ENCODE assay signal across 8 cellular contexts in the genomic region with DNA sequence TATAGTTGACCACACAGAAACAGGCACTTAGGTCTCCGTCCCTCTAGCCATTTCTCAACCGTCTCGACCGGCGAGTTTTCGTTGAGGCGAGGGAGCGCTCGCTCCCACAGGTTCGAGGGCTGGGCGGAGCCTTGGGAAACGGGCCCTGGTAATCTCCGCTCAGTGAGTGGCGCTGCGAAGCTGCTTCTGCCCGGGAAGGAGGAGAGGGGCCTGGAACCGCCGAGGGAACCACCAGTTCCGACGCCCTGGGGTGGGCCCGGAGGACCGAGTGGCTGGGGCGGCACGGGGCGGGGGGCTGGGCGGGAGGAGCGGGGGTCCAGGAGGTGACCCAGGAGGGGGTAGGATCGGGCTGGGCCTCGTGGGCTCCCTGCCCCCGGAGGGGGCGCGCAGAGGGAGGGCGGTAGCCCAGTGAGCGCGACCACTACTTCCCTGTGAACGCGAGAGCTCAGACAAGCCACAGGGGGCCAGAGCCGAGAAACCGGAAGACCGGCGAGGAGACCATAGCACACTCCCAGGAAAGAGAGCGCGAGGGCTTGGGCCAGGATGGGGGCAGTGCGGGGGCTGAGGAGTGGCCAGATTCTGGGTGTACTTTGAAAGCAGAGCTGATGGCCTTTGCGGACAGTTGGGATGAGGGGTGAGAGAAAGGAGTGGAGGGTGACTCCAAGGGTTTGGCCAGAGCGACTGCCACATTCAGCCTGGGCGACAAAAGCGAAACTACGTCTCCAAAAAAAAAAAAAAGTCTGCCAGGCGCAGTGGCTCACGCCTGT. TPM values are rescaled to one million over a fixed set of nuclear protein-coding genes. Genes with fewer than 3 reads are reported as not detected.
DNase-seq lines count a peak whose midpoint lies in the region; ATAC-seq and TF ChIP-seq lines count a peak whose summit lies in the region.

No MANE protein-coding gene starts in this region.

- intact Hi-C loops in mammary epithelial cell (cut with micrococcal nuclease) = loop anchor here (1.0 kb wide), 3 partner anchors 20 to 114 kb away; partner anchors contain the start of gene DHX8

- peak overlapping the region; percentile 95 for H2AFZ ChIP-seq in mammary epithelial cell (ENCODE audit: low read depth, low read length)

- H3K4me1 ChIP-seq in mammary epithelial cell (ENCODE audit: insufficient read depth, low read length) = peaks cover 21% of the 10 kb centered on the region

- DNase-seq in CD1c-positive myeloid dendritic cell (ENCODE audit: extremely low spot score) = peak; percentile 69
- peak; percentile 42 for DNase-seq in GOT3 (lab: John Stamatoyannopoulos, UW)
- peak; percentile 55 for DNase-seq in NCI-H2107 treated with DMSO at 0.1 percent for 48 hours (lab: John Stamatoyannopoulos, UW; ENCODE audit: unreplicated experiment)
- DNase-seq in mammary epithelial cell = peak; percentile 75
- DNase-seq in skeletal muscle cell (ENCODE audit: low read depth) = no peak

- H3K79me2 ChIP-seq in mammary epithelial cell (ENCODE audit: insufficient read depth, low read length) = peaks cover 2% of the 10 kb centered on the region

- CTCF ChIA-PET in mammary epithelial cell (lab: Charles Lee; ENCODE audit: low non-redundant PET) = interaction anchor here (0.6 to 1.4 kb wide), 3 partner anchors 25 to 115 kb away, joined by 3 to 8 read pairs (median 5); partner anchors contain the start of gene DHX8

- H3K9me3 ChIP-seq in mammary epithelial cell (replicated peaks; ENCODE audit: insufficient read depth, low read length) = no peaks in the 10 kb centered on the region
- no peaks in the 10 kb centered on the region for H3K9me3 ChIP-seq in iPS-18c (ENCODE audit: control insufficient read depth, insufficient read depth, low read length)

- H4K20me1 ChIP-seq in mammary epithelial cell (ENCODE audit: insufficient read depth, low read length) = no peaks in the 10 kb centered on the region

- dilution Hi-C loops in mammary epithelial cell (cut with HindIII; ENCODE audit: low sequenced_read_pairs) = no loop called here

- no TSS peak for BruUV-seq in mammary epithelial cell (replicated peaks; lab: Mats Ljungman, UMichigan)

- H3K27ac ChIP-seq in VCaP (peak overlapping the region; percentile 80), mammary epithelial cell (ENCODE audit: insufficient read depth, low read depth, low read length) (peak overlapping the region; percentile 99)

- ATAC-seq in GM21619 (IDR thresholded peaks at IDR 0.05; ENCODE audit: unreplicated experiment) = no peak

- 3% methylated on average over 12 of the region's 51 CpGs for WGBS in mammary epithelial cell (ENCODE audit: low coverage, missing lambda C conversion rate)

- TF ChIP-seq CTCF in VCaP (conservative IDR thresholded peaks at IDR 0.05) (no peak), mammary epithelial cell (conservative IDR thresholded peaks at IDR 0.05 in 1 of 2, IDR thresholded peaks at IDR 0.05 in 1 of 2; ENCODE audit: extremely low read depth in 1 of 2, insufficient read depth in 1 of 2, low read depth in 1 of 2, low read length in 2 of 2) (peak in 1 of 2 donors; percentile 42)

- peak overlapping the region; percentile 44 to 53 (median 46) for H3K4me3 ChIP-seq in mammary epithelial cell (replicated peaks in 1 of 3; ENCODE audit: insufficient read depth in 1 of 3, low read depth in 2 of 3, low read length in 3 of 3)
- H3K4me3 ChIP-seq in iPS-18c (ENCODE audit: insufficient read depth, low read depth, low read length) = peak overlapping the region; percentile 49
- peak overlapping the region; percentile 35 for H3K4me3 ChIP-seq in skeletal muscle cell (ENCODE audit: low read depth, low read length)

- in situ Hi-C loops in mammary epithelial cell (cut with MboI; ENCODE audit: low sequenced_read_pairs in 2 of 2) = no loop called here

- no peaks in the 10 kb centered on the region for H3K27me3 ChIP-seq in mammary epithelial cell (ENCODE audit: insufficient read depth, low read length)

- peak overlapping the region; percentile 96 for H3K9ac ChIP-seq in mammary epithelial cell (ENCODE audit: insufficient read depth, low read length)

- H3K4me2 ChIP-seq in mammary epithelial cell (ENCODE audit: insufficient read depth, low read depth, low read length) = peak overlapping the region; percentile 96

- H3K36me3 ChIP-seq in mammary epithelial cell (ENCODE audit: insufficient read depth, low read length) = no peaks in the 10 kb centered on the region

RNA-seq across cellular contexts. Expression of gene ARL4D, which starts 29.9 kb away (rescaled TPM):
- total RNA-seq in mammary epithelial cell = 100 to 1,000 TPM in 1 of 2 donors, 10 to 100 TPM in 1; 59.1 to 112 TPM
- 43.2 TPM for polyA plus RNA-seq in mammary epithelial cell
- polyA minus RNA-seq in mammary epithelial cell = 43.4 TPM
